Comparison of ENCODE assay signal across 35 cellular contexts in the genomic region with DNA sequence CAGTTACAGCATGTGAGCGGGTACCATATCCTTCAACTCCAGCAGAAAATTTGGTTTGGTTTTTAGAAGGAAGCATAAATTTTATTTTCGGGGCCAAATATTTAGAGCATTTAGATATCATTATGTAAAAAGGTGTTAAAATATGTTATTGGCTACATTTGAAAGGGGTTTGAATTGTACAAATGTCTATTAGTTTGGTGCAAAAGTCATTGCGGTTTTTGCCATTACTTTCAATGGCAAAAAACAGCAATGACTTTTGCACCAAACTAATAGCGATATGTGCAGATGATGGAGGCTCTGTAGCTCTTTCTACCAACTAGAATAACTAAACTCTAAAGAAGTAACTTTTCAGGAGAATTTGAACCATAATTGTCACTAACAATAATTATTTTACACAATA.
"Had no signal": no experiment of that assay in that cellular context is flagged by ENCODE, and none has a peak within 500 bp of the region (broad histone marks: within the 10 kb centered on the region; RNA-seq: fewer than 3 reads in every experiment).

No MANE protein-coding gene starts in this region.

- DNase-seq: Karpas-422, Kasumi-1, MG63, MM.1S, MV-4-11, NCI-H1048, NCI-H1092, NCI-H1092 treated with DMSO at 0.1 percent for 48 hours, NCI-H1105, NCI-H1105 treated with DMSO at 0.1 percent for 48 hours, NCI-H1417, NCI-H1417 treated with DMSO at 0.1 percent for 48 hours, NCI-H1436, NCI-H1436 treated with DMSO at 0.1 percent for 48 hours, NCI-H146, NCI-H1694, NCI-H1694 treated with DMSO at 0.1 percent for 48 hours, NCI-H187, NCI-H187 treated with DMSO at 0.1 percent for 48 hours, NCI-H1930, NCI-H2029, NCI-H2029 treated with DMSO at 0.1 percent for 48 hours, NCI-H2081, NCI-H2081 treated with DMSO at 0.1 percent for 48 hours, NCI-H2107, NCI-H2171, NCI-H2171 treated with DMSO at 0.1 percent for 48 hours, NCI-H2227 treated with DMSO at 0.1 percent for 48 hours, NCI-H226, NCI-H345, NCI-H446, NCI-H446 treated with DMSO at 0.1 percent for 48 hours, NCI-H510A, NCI-H510A treated with DMSO at 0.1 percent for 48 hours, NCI-H524 had no signal

- H3K36me3 ChIP-seq: MG63 had no signal

- H3K4me3 ChIP-seq: MG63 had no signal

- H3K27me3 ChIP-seq: MG63 had no signal

- H3K9me3 ChIP-seq: MG63 had no signal
